1 cellular context compared by ENCODE assay signal in the genomic region with DNA sequence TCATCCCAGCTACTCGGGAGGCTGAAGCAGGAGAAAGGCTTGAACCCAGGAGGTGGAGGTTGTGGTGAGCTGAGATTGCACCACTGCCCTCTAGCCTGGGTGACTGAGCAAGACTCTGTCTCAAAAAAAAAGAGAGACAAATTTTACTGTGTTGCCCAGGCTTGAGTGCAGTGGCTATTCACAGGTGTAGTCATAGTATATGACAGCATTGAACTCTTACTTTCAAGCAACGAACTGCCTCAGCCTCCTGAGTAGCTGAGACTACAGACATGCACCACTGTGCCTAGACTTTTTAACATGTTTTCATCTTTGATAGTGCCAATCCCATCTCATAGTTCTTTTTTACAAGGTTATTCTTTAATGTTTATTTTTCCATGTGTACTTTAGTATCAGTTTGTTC.
TF ChIP-seq lines count a peak whose summit lies in the region.

No MANE protein-coding gene starts in this region.

TF ChIP-seq in GM12878, 131 proteins besides CTCF, POLR2A, EP300 and RAD21:
- no peak for TF ChIP-seq JUND (IDR thresholded peaks at IDR 0.05; ENCODE audit: low read depth, low read length)
- no peak for TF ChIP-seq ZNF217 (IDR thresholded peaks at IDR 0.05)
- TF ChIP-seq CBX5 (IDR thresholded peaks at IDR 0.05; ENCODE audit: low read depth): no peak
- TF ChIP-seq CREB1 (IDR thresholded peaks at IDR 0.05; ENCODE audit: low read depth): no peak
- no peak for TF ChIP-seq SMARCA5 (IDR thresholded peaks at IDR 0.05)
- no peak for TF ChIP-seq ZNF384 (IDR thresholded peaks at IDR 0.05; ENCODE audit: borderline replicate concordance, low read depth, low read length)
- no peak for TF ChIP-seq MXI1 (IDR thresholded peaks at IDR 0.05; ENCODE audit: low read depth, low read length)
- TF ChIP-seq POLR2AphosphoS5 (IDR thresholded peaks at IDR 0.05; ENCODE audit: low read length): no peak
- TF ChIP-seq HDAC6 (IDR thresholded peaks at IDR 0.05; ENCODE audit: unreplicated experiment): no peak
- no peak for TF ChIP-seq SP1 (IDR thresholded peaks at IDR 0.05; ENCODE audit: low read depth, low read length)
- no peak for TF ChIP-seq TARDBP (IDR thresholded peaks at IDR 0.05; ENCODE audit: borderline replicate concordance)
- no peak for TF ChIP-seq SUPT20H (IDR thresholded peaks at IDR 0.05; ENCODE audit: borderline replicate concordance, control insufficient read depth, low read depth, low read length)
